Comparison of ENCODE assay signal across 8 cellular contexts in genomic region chr9:104177003-104177611, GRCh38.
DNase-seq lines count a peak whose midpoint lies in the region; ATAC-seq, FAIRE-seq and TF ChIP-seq lines count a peak whose summit lies in the region.

No MANE protein-coding gene starts in this region.

- peak; percentile 64 for ATAC-seq in GM19351 (IDR thresholded peaks at IDR 0.05; ENCODE audit: unreplicated experiment)

- 76% methylated on average over 2 of the region's 3 CpGs; no CpG with 5 or more reads in 1 of the 2 experiments for WGBS in endodermal cell (ENCODE audit: insufficient coverage in 1 of 2, insufficient read length in 1 of 2), 2 experiments

- no peaks in the 10 kb centered on the region for H3K4me1 Mint-ChIP-seq in endodermal cell

- H3K36me3 Mint-ChIP-seq in endodermal cell (ENCODE audit: low read depth) = no peaks in the 10 kb centered on the region

- no peaks in the 10 kb centered on the region for H3K36me3 ChIP-seq in endodermal cell (ENCODE audit: control insufficient read depth, insufficient read depth, low read length)

- no peaks in the 10 kb centered on the region for H3K27me3 ChIP-seq in endodermal cell (ENCODE audit: control insufficient read depth, insufficient read depth, low read length, poor library complexity, severe bottlenecking)

- H3K27ac ChIP-seq in endodermal cell (ENCODE audit: low read depth, low read length) = no peak overlapping the region

- H3K27me3 Mint-ChIP-seq in endodermal cell (ENCODE audit: insufficient read depth) = no peaks in the 10 kb centered on the region

- no peaks in the 10 kb centered on the region for H3K9me3 Mint-ChIP-seq in endodermal cell

- H3K27ac Mint-ChIP-seq in endodermal cell = no peak overlapping the region

- no peak for FAIRE-seq in urothelium cell line (lab: Jason Lieb, UNC)
- FAIRE-seq in HTR-8/SVneo (lab: Jason Lieb, UNC) = no peak

- TF ChIP-seq CTCF in endodermal cell (conservative IDR thresholded peaks at IDR 0.05) = peak; percentile 86

- no peaks in the 10 kb centered on the region for H3K4me1 ChIP-seq in endodermal cell (ENCODE audit: control insufficient read depth, insufficient read depth, low read length)

- H3K4me3 Mint-ChIP-seq in endodermal cell = no peak overlapping the region

- no peaks in the 10 kb centered on the region for H3K9me3 ChIP-seq in endodermal cell (ENCODE audit: control insufficient read depth, low read length)

- no peak overlapping the region for H3K4me3 ChIP-seq in endodermal cell (ENCODE audit: low read length)

- H3K9ac ChIP-seq in endodermal cell (ENCODE audit: extremely low read depth, low read length, poor library complexity, severe bottlenecking) = no peak overlapping the region

- DNase-seq in A172 (ENCODE audit: low spot score) = peak; percentile 32
- DNase-seq in NCI-H1417 treated with DMSO at 0.1 percent for 48 hours (lab: John Stamatoyannopoulos, UW) = peak; percentile 35
- DNase-seq in endodermal cell = no peak
- DNase-seq in urothelium cell line (ENCODE audit: low spot score) = peak; percentile 10
- no peak for DNase-seq in HTR-8/SVneo (ENCODE audit: insufficient read length, low spot score)
- DNase-seq in activated gamma-delta T cell treated with Interleukin-2 at 50 U/mL for 16 hours = no peak
- no peak for DNase-seq in T1000 (lab: John Stamatoyannopoulos, UW)

Comparison
In these comparisons a context has a peak if more than half of its experiments do, and no peak if none do; other contexts are left out.
1. DNase-seq: peak in A172 (single experiment), NCI-H1417 treated with DMSO at 0.1 percent for 48 hours (single experiment) and urothelium cell line (single experiment); none in endodermal cell (single experiment), HTR-8/SVneo (single experiment), activated gamma-delta T cell treated with Interleukin-2 at 50 U/mL for 16 hours (single experiment) and T1000 (single experiment).